ENCODE assay signal across 13 cellular contexts in genomic region chr19:50341091-50341564, GRCh38. TPM values are rescaled to one million over a fixed set of nuclear protein-coding genes. Genes with fewer than 3 reads are reported as not detected.
A peak's percentile ranks its signal among the peaks of the same experiment; 100 is the strongest.
DNase-seq lines count a peak whose midpoint lies in the region; ATAC-seq lines count a peak whose summit lies in the region.
"Had no signal": no experiment of that assay in that cellular context is flagged by ENCODE, and none has a peak within 500 bp of the region (broad histone marks: within the 10 kb centered on the region; RNA-seq: fewer than 3 reads in every experiment).

No MANE protein-coding gene starts in this region.

- H3K9me3 Mint-ChIP-seq in CD4-positive, CD25-positive, alpha-beta regulatory T cell: peaks cover 0 to 7% (median 0%) of the 10 kb centered on the region in 7 donors

- peak; percentile 49 to 50 for ATAC-seq in CD4-positive, CD25-positive, alpha-beta regulatory T cell (ENCODE audit: low read depth in 2 of 2)
- ATAC-seq in GM19023 (IDR thresholded peaks at IDR 0.05; ENCODE audit: unreplicated experiment): peak; percentile 60
- peak; percentile 47 for ATAC-seq in HG03175 (IDR thresholded peaks at IDR 0.05; ENCODE audit: unreplicated experiment)
- peak; percentile 62 for ATAC-seq in T-helper 17 cell

- no peak overlapping the region for H3K4me3 Mint-ChIP-seq in CD4-positive, CD25-positive, alpha-beta regulatory T cell
- no peak overlapping the region for H3K4me3 Mint-ChIP-seq in T-helper 17 cell

- H3K27ac ChIP-seq in CD4-positive, CD25-positive, alpha-beta regulatory T cell (ENCODE audit: insufficient read depth, low read length, poor library complexity, severe bottlenecking): no peak overlapping the region
- H3K27ac ChIP-seq: parathyroid adenoma, SJSA1 had no signal

- H3K36me3 ChIP-seq in CD4-positive, CD25-positive, alpha-beta regulatory T cell (ENCODE audit: control insufficient read depth, insufficient read depth, low read length): no peaks in the 10 kb centered on the region
- H3K36me3 ChIP-seq: SJSA1 had no signal

- no peaks in the 10 kb centered on the region for H3K9me3 ChIP-seq in CD4-positive, CD25-positive, alpha-beta regulatory T cell (ENCODE audit: control insufficient read depth in 2 of 2, low read length in 2 of 2)
- H3K9me3 ChIP-seq in T-helper 17 cell (ENCODE audit: control insufficient read depth, low read length, poor library complexity, severe bottlenecking): no peaks in the 10 kb centered on the region
- H3K9me3 ChIP-seq: SJSA1 had no signal

- H3K4me3 ChIP-seq in CD4-positive, CD25-positive, alpha-beta regulatory T cell (ENCODE audit: low read depth, low read length): no peak overlapping the region
- H3K4me3 ChIP-seq: BLaER1 treated with 17β-estradiol and CSF1 and Interleukin-3, amounts not matched to agents 10 nM and 100 nM; SJSA1 had no signal

- peaks cover 0 to 6% (median 0%) of the 10 kb centered on the region in 4 donors for H3K4me1 Mint-ChIP-seq in CD4-positive, CD25-positive, alpha-beta regulatory T cell
- peaks cover 2% of the 10 kb centered on the region for H3K4me1 Mint-ChIP-seq in T-helper 17 cell

- peaks cover 5% of the 10 kb centered on the region for H3K27me3 Mint-ChIP-seq in CD4-positive, CD25-positive, alpha-beta regulatory T cell
- peaks cover 6% of the 10 kb centered on the region for H3K27me3 Mint-ChIP-seq in T-helper 17 cell

- no peaks in the 10 kb centered on the region for H3K27me3 ChIP-seq in CD4-positive, CD25-positive, alpha-beta regulatory T cell (ENCODE audit: control insufficient read depth, insufficient read depth, low read length)
- H3K27me3 ChIP-seq: BLaER1 treated with 17β-estradiol and CSF1 and Interleukin-3, amounts not matched to agents 10 nM and 100 nM had no signal

- H3K27ac Mint-ChIP-seq in CD4-positive, CD25-positive, alpha-beta regulatory T cell: no peak overlapping the region
- no peak overlapping the region for H3K27ac Mint-ChIP-seq in T-helper 17 cell

- H3K36me3 Mint-ChIP-seq in CD4-positive, CD25-positive, alpha-beta regulatory T cell: peaks cover 3% of the 10 kb centered on the region
- H3K36me3 Mint-ChIP-seq in T-helper 17 cell (ENCODE audit: low read depth): peaks cover 5% of the 10 kb centered on the region

- H3K4me1 ChIP-seq in CD4-positive, CD25-positive, alpha-beta regulatory T cell (ENCODE audit: control insufficient read depth, insufficient read depth, low read length, poor library complexity, severe bottlenecking): no peaks in the 10 kb centered on the region
- H3K4me1 ChIP-seq: parathyroid adenoma, SJSA1 had no signal

- no peak for DNase-seq in CD4-positive, CD25-positive, alpha-beta regulatory T cell
- DNase-seq in T-helper 17 cell (no peak), NCI-H446 (lab: John Stamatoyannopoulos, UW) (no peak), NCI-H2081 treated with DMSO at 0.1 percent for 48 hours (lab: John Stamatoyannopoulos, UW) (no peak), iPS-NIHi11 (ENCODE audit: low spot score) (no peak), NCI-H1048 (lab: John Stamatoyannopoulos, UW) (no peak)
- DNase-seq: effector CD8-positive, alpha-beta T cell had no signal

RNA-seq across cellular contexts. Expression of gene KCNC3, which starts 12.0 kb away (rescaled TPM):
- total RNA-seq in CD4-positive, CD25-positive, alpha-beta regulatory T cell: 1.4 TPM
- not detected for polyA plus RNA-seq in CD4-positive, CD25-positive, alpha-beta regulatory T cell
- total RNA-seq in T-helper 17 cell: 1 to 10 TPM; 1.4 to 2.0 TPM
- total RNA-seq: M059J, SJSA1 had no signal

RNA-seq across cellular contexts. Expression of gene NAPSA, which starts 24.3 kb away (rescaled TPM):
- total RNA-seq in CD4-positive, CD25-positive, alpha-beta regulatory T cell: 0.67 TPM
- polyA plus RNA-seq in CD4-positive, CD25-positive, alpha-beta regulatory T cell: 1 to 10 TPM; 1.2 to 2.2 (median 1.5) TPM
- total RNA-seq in T-helper 17 cell: under 1 TPM; 0.73 to 0.99 TPM
- total RNA-seq: SJSA1 had no signal

RNA-seq across cellular contexts. Expression of gene NR1H2, which starts 35.1 kb away (rescaled TPM):
- 213 TPM for total RNA-seq in CD4-positive, CD25-positive, alpha-beta regulatory T cell
- 10 to 100 TPM; 60.3 to 75.0 (median 70.3) TPM for polyA plus RNA-seq in CD4-positive, CD25-positive, alpha-beta regulatory T cell
- total RNA-seq in T-helper 17 cell: 100 to 1,000 TPM; 208 to 276 TPM

RNA-seq across cellular contexts. Expression of gene POLD1, which starts 43.0 kb away (rescaled TPM):
- 28.1 TPM for total RNA-seq in CD4-positive, CD25-positive, alpha-beta regulatory T cell
- 10 to 100 TPM; 19.3 to 23.5 (median 21.3) TPM for polyA plus RNA-seq in CD4-positive, CD25-positive, alpha-beta regulatory T cell
- 10 to 100 TPM; 23.5 to 26.6 TPM for total RNA-seq in T-helper 17 cell
